In the genomic region with DNA sequence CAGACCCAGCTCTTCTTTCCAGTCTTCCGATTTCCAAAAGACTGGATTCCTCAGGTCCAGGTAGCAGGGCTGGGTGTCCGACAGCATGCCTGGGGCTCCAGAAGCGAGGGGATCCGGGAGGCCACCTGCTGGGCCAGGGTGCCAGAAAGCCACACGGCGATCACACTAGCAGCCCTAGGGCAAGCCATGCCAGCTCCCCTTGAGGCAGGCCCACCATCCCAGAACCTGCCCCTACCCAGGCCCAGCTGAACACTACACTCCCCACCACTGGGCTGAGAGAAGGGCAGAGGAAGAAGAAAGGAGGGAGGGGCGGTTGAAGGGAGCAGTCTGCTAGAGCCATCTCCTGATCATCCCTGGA, we compare ENCODE assay signal across 25 cellular contexts.
DNase-seq lines count a peak whose midpoint lies in the region; ATAC-seq, FAIRE-seq and TF ChIP-seq lines count a peak whose summit lies in the region.
"Had no signal": no experiment of that assay in that cellular context is flagged by ENCODE, and none has a peak within 500 bp of the region (broad histone marks: within the 10 kb centered on the region; RNA-seq: fewer than 3 reads in every experiment).

No MANE protein-coding gene starts in this region.

- TF ChIP-seq CTCF in astrocyte (IDR thresholded peaks at IDR 0.05; ENCODE audit: insufficient read depth, low read depth, low read length) = no peak
- TF ChIP-seq CTCF in gastroesophageal sphincter (IDR thresholded peaks at IDR 0.05) = no peak
- TF ChIP-seq CTCF in coronary artery (IDR thresholded peaks at IDR 0.05) = no peak
- no peak for TF ChIP-seq CTCF in foreskin keratinocyte (conservative IDR thresholded peaks at IDR 0.05)
- TF ChIP-seq CTCF in colonic mucosa (IDR thresholded peaks at IDR 0.05) = no peak

- intact Hi-C loops in colonic mucosa (cut with DNase I) = no loop called here

- H3K9ac ChIP-seq in astrocyte (ENCODE audit: low read length) (no peak overlapping the region), muscle layer of colon (ENCODE audit: low read length) (no peak overlapping the region), colonic mucosa (ENCODE audit: low read depth in 2 of 2, low read length in 2 of 2) (no peak overlapping the region)

- no peak for TF ChIP-seq POLR2A in gastroesophageal sphincter (IDR thresholded peaks at IDR 0.05)

- H3K36me3 ChIP-seq in astrocyte (ENCODE audit: insufficient read depth, low read length) (peaks cover 21% of the 10 kb centered on the region), gastroesophageal sphincter (peaks cover 0 to 64% of the 10 kb centered on the region in 2 donors), muscle layer of colon (ENCODE audit: insufficient read depth, low read length) (peaks cover 89% of the 10 kb centered on the region), colonic mucosa (no peaks in the 10 kb centered on the region)

- peaks cover 100% of the 10 kb centered on the region for H4K20me1 ChIP-seq in astrocyte (ENCODE audit: insufficient read depth, low read length)

- H3K27me3 ChIP-seq in astrocyte (ENCODE audit: insufficient read depth, low read length) = no peaks in the 10 kb centered on the region
- no peaks in the 10 kb centered on the region for H3K27me3 ChIP-seq in gastroesophageal sphincter
- no peaks in the 10 kb centered on the region for H3K27me3 ChIP-seq in muscle layer of colon (ENCODE audit: control insufficient read depth in 1 of 2, insufficient read depth in 2 of 2, low read length in 2 of 2)
- H3K27me3 ChIP-seq in foreskin keratinocyte = peaks cover 18% of the 10 kb centered on the region
- no peaks in the 10 kb centered on the region for H3K27me3 ChIP-seq in colonic mucosa

- H3K27ac ChIP-seq in astrocyte (ENCODE audit: low read depth, low read length) (no peak overlapping the region), gastroesophageal sphincter (peak overlapping the region; percentile 83 to 93 (median 90)), muscle layer of colon (ENCODE audit: low read depth, low read length) (peak overlapping the region; percentile 30), substantia nigra (ENCODE audit: low read depth, low read length, poor library complexity, severe bottlenecking) (peak overlapping the region; percentile 13), coronary artery (peak overlapping the region in 1 of 2 donors; percentile 97), foreskin keratinocyte (no peak overlapping the region), colonic mucosa (no peak overlapping the region)

- peaks cover 67% of the 10 kb centered on the region for H3K79me2 ChIP-seq in astrocyte (ENCODE audit: insufficient read depth, low read length)

- DNase-seq in astrocyte (ENCODE audit: low read depth) (no peak), substantia nigra (lab: John Stamatoyannopoulos, UW) (no peak), coronary artery (ENCODE audit: low spot score) (no peak), foreskin keratinocyte (no peak), COR-L47 (lab: John Stamatoyannopoulos, UW) (no peak), colonic mucosa (no peak)
- DNase-seq: activated CD4-positive, alpha-beta T cell treated with anti-CD3 and anti-CD28 coated beads, Interleukin-2, amount 10 ng/mL, durations not matched to agents 24 days and 14 days; activated gamma-delta T cell; activated naive CD8-positive, alpha-beta T cell treated with anti-CD3 and anti-CD28 coated beads, Interleukin-2, amount 10 ng/mL, durations not matched to agents 7 days and 5 days; activated T-cell treated with anti-CD3 and anti-CD28 coated beads, Interleukin-2, amount 50 U/mL, for 1 hour; DMS79; GDM1; H9; mesendoderm; naive B cell; NCI-H1105 treated with DMSO at 0.1 percent for 48 hours; NCI-H2029 treated with DMSO at 0.1 percent for 48 hours; NCI-H69; SW 1271 had no signal

- no peaks in the 10 kb centered on the region for H3K27me3 Mint-ChIP-seq in astrocyte (ENCODE audit: low read depth, unreplicated experiment)
- H3K27me3 Mint-ChIP-seq: activated CD4-positive, alpha-beta T cell treated with anti-CD3 and anti-CD28 coated beads, Interleukin-2, amount 10 ng/mL, durations not matched to agents 24 days and 14 days; activated naive CD8-positive, alpha-beta T cell treated with anti-CD3 and anti-CD28 coated beads, Interleukin-2, amount 10 ng/mL, durations not matched to agents 7 days and 5 days had no signal

- H3K4me1 ChIP-seq in astrocyte (ENCODE audit: insufficient read depth, low read length) (peaks cover 22% of the 10 kb centered on the region), gastroesophageal sphincter (peaks cover 15 to 100% (median 89%) of the 10 kb centered on the region in 3 donors), muscle layer of colon (ENCODE audit: insufficient read depth, low read length) (peaks cover 94% of the 10 kb centered on the region), foreskin keratinocyte (no peaks in the 10 kb centered on the region), colonic mucosa (no peaks in the 10 kb centered on the region)

- H3K36me3 Mint-ChIP-seq in astrocyte (ENCODE audit: low read depth, unreplicated experiment) = peaks cover 37% of the 10 kb centered on the region
- H3K36me3 Mint-ChIP-seq: activated naive CD8-positive, alpha-beta T cell treated with anti-CD3 and anti-CD28 coated beads, Interleukin-2, amount 10 ng/mL, durations not matched to agents 7 days and 5 days; naive B cell had no signal

- no peak for FAIRE-seq in astrocyte (lab: Jason Lieb, UNC)

- no peak overlapping the region for H3K4me3 Mint-ChIP-seq in astrocyte (ENCODE audit: unreplicated experiment)
- H3K4me3 Mint-ChIP-seq: activated CD4-positive, alpha-beta T cell treated with anti-CD3 and anti-CD28 coated beads, Interleukin-2, amount 10 ng/mL, durations not matched to agents 24 days and 14 days; activated naive CD8-positive, alpha-beta T cell treated with anti-CD3 and anti-CD28 coated beads, Interleukin-2, amount 10 ng/mL, durations not matched to agents 7 days and 5 days; central memory CD8-positive, alpha-beta T cell; H9; naive B cell had no signal

- ATAC-seq in gastroesophageal sphincter (no peak), foreskin keratinocyte (no peak)
- ATAC-seq: Panc1 had no signal

- H2AFZ ChIP-seq in astrocyte (ENCODE audit: low read depth, low read length) = no peak overlapping the region

- peaks cover 2% of the 10 kb centered on the region for H3K9me3 Mint-ChIP-seq in astrocyte (ENCODE audit: unreplicated experiment)
- H3K9me3 Mint-ChIP-seq: activated CD4-positive, alpha-beta T cell treated with anti-CD3 and anti-CD28 coated beads, Interleukin-2, amount 10 ng/mL, durations not matched to agents 24 days and 14 days; activated naive CD8-positive, alpha-beta T cell treated with anti-CD3 and anti-CD28 coated beads, Interleukin-2, amount 10 ng/mL, durations not matched to agents 7 days and 5 days; central memory CD8-positive, alpha-beta T cell; H9; naive B cell had no signal

- H3K4me3 ChIP-seq in astrocyte (ENCODE audit: insufficient read depth, low read depth, low read length) (no peak overlapping the region), gastroesophageal sphincter (no peak overlapping the region), muscle layer of colon (ENCODE audit: low read depth in 1 of 2, low read length in 2 of 2) (no peak overlapping the region), coronary artery (no peak overlapping the region), colonic mucosa (no peak overlapping the region)
- H3K4me3 ChIP-seq: prostate gland, skin epidermis had no signal

- TF ChIP-seq EP300 in gastroesophageal sphincter (IDR thresholded peaks at IDR 0.05) = no peak

- H3K4me2 ChIP-seq in astrocyte (ENCODE audit: low read length) = no peak overlapping the region

- no peaks in the 10 kb centered on the region for H3K9me3 ChIP-seq in astrocyte (ENCODE audit: insufficient read depth, low read depth, low read length)
- no peaks in the 10 kb centered on the region for H3K9me3 ChIP-seq in gastroesophageal sphincter
- peaks cover under 1% of the 10 kb centered on the region for H3K9me3 ChIP-seq in muscle layer of colon (ENCODE audit: low read length)
- no peaks in the 10 kb centered on the region for H3K9me3 ChIP-seq in colonic mucosa
- H3K9me3 ChIP-seq: prostate gland had no signal

- WGBS in gastroesophageal sphincter (ENCODE audit: low coverage in 1 of 2), 2 donors = 74 to 80% methylated on average over 1 to 4 of the region's 7 CpGs

- peak overlapping the region; percentile 59 for H3K27ac Mint-ChIP-seq in astrocyte (ENCODE audit: unreplicated experiment)
- H3K27ac Mint-ChIP-seq: activated CD4-positive, alpha-beta T cell treated with anti-CD3 and anti-CD28 coated beads, Interleukin-2, amount 10 ng/mL, durations not matched to agents 24 days and 14 days; activated naive CD8-positive, alpha-beta T cell treated with anti-CD3 and anti-CD28 coated beads, Interleukin-2, amount 10 ng/mL, durations not matched to agents 7 days and 5 days had no signal

- H3K4me1 Mint-ChIP-seq in astrocyte (ENCODE audit: low read depth, unreplicated experiment) = peaks cover 31% of the 10 kb centered on the region
- H3K4me1 Mint-ChIP-seq: activated CD4-positive, alpha-beta T cell treated with anti-CD3 and anti-CD28 coated beads, Interleukin-2, amount 10 ng/mL, durations not matched to agents 24 days and 14 days; activated naive CD8-positive, alpha-beta T cell treated with anti-CD3 and anti-CD28 coated beads, Interleukin-2, amount 10 ng/mL, durations not matched to agents 7 days and 5 days; central memory CD8-positive, alpha-beta T cell; naive B cell had no signal

Comparison
In these comparisons a context has a peak if more than half of its experiments do, and no peak if none do; other contexts are left out.
1. H3K27ac ChIP-seq: peak in gastroesophageal sphincter (4 of 4), muscle layer of colon (single experiment) and substantia nigra (single experiment); none in astrocyte (single experiment), foreskin keratinocyte (single experiment) and colonic mucosa (single experiment).